25 cellular contexts compared by ENCODE assay signal in the genomic region with DNA sequence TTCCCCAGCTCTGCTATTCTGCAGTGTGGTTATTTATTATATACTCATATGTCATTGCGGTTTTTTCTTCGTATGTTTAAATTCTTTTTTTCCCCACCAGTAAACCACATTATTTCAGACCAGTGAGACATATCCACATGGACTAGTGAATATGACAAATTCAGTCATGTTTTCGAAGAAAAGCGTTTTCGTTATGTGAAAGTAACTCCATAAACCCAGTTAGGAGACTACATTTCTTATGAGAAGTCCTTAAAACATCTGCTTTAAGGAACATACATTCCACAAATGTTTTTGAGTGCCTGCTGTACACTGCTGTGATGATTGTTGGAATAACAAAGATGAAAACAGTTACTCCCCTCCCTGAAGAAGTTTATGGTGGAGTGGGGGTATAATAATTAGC.
DNase-seq lines count a peak whose midpoint lies in the region; ATAC-seq, FAIRE-seq and TF ChIP-seq lines count a peak whose summit lies in the region.
"Had no signal": no experiment of that assay in that cellular context is flagged by ENCODE, and none has a peak within 500 bp of the region (broad histone marks: within the 10 kb centered on the region; RNA-seq: fewer than 3 reads in every experiment).

No MANE protein-coding gene starts in this region.

- intact Hi-C loops in activated CD8-positive, alpha-beta T cell treated with anti-CD3 and anti-CD28 coated beads for 36 hours (cut with micrococcal nuclease), result no loop called here

- H3K14ac ChIP-seq in mesenchymal stem cell (ENCODE audit: low read length in 2 of 2), result no peak overlapping the region

- no peak overlapping the region for H3K23ac ChIP-seq in mesenchymal stem cell (ENCODE audit: low read length in 2 of 2)

- CTCF ChIA-PET in AG04449 (lab: Yijun Ruan, JAX), result interaction anchor here (0.7 to 1.1 kb wide), 4 partner anchors 16 to 682 kb away, joined by 3 read pairs; no protein-coding TSS in a partner anchor
- CTCF ChIA-PET in activated CD8-positive, alpha-beta T cell treated with anti-CD3 and anti-CD28 coated beads for 36 hours (lab: Charles Lee), result no interaction called here

- peak overlapping the region; percentile 73 for H3K9ac ChIP-seq in mesenchymal stem cell (ENCODE audit: low read length)
- H3K9ac ChIP-seq: parathyroid adenoma had no signal

- no peaks in the 10 kb centered on the region for H3K27me3 Mint-ChIP-seq in activated CD8-positive, alpha-beta T cell treated with anti-CD3 and anti-CD28 coated beads for 36 hours
- H3K27me3 Mint-ChIP-seq in naive thymus-derived CD8-positive, alpha-beta T cell, result peaks cover 0 to 2% (median 0%) of the 10 kb centered on the region in 5 donors
- H3K27me3 Mint-ChIP-seq: IgD-negative memory B cell had no signal

- H3K18ac ChIP-seq in mesenchymal stem cell (ENCODE audit: low read depth in 1 of 2, low read length in 2 of 2), result no peak overlapping the region

- H2AK5ac ChIP-seq in mesenchymal stem cell (ENCODE audit: low read length, severe bottlenecking), result no peak overlapping the region

- POLR2A ChIA-PET in AG04449 (lab: Yijun Ruan, JAX), result interaction anchor here (1.6 kb wide), 1 partner anchor 68 kb away, joined by 4 read pairs; no protein-coding TSS in a partner anchor
- POLR2A ChIA-PET in activated CD8-positive, alpha-beta T cell treated with anti-CD3 and anti-CD28 coated beads for 36 hours (lab: Charles Lee), result no interaction called here
- POLR2A ChIA-PET in naive thymus-derived CD8-positive, alpha-beta T cell (lab: Charles Lee), result no interaction called here

- DNase-seq in AG04449 (ENCODE audit: low read depth, low spot score) (peak; percentile 65), RCC 7860 (ENCODE audit: low spot score) (peak; percentile 59), mesenchymal stem cell (peak; percentile 8), SJCRH30 (no peak)
- DNase-seq in activated CD8-positive, alpha-beta T cell treated with anti-CD3 and anti-CD28 coated beads for 36 hours, result no peak
- no peak for DNase-seq in naive thymus-derived CD8-positive, alpha-beta T cell
- DNase-seq in activated effector memory CD4-positive, alpha-beta T cell treated with Interleukin-2 at 50 U/mL for 16 hours, result no peak
- DNase-seq: activated CD4-positive, alpha-beta memory T cell treated with anti-CD3 and anti-CD28 coated beads for 36 hours; activated gamma-delta T cell; amniotic stem cell; central memory CD4-positive, alpha-beta T cell; DMS79 treated with DMSO at 0.1 percent for 48 hours; natural killer cell; NCI-H510A; right lobe of liver; stimulated activated CD8-positive, alpha-beta memory T cell treated with anti-CD3 and anti-CD28 coated beads, Interleukin-4, amount 100 ng/mL, for 48 hours; upper lobe of right lung; WERI-Rb-1 had no signal

- H3K36me3 ChIP-seq in mesenchymal stem cell (ENCODE audit: control insufficient read depth in 1 of 2, insufficient read depth in 2 of 2, low read depth in 1 of 2, low read length in 2 of 2) (no peaks in the 10 kb centered on the region), SJCRH30 (no peaks in the 10 kb centered on the region)
- H3K36me3 ChIP-seq: MG63, right lobe of liver, upper lobe of right lung, WERI-Rb-1 had no signal

- H3K4me3 Mint-ChIP-seq in activated CD8-positive, alpha-beta T cell treated with anti-CD3 and anti-CD28 coated beads for 36 hours, result no peak overlapping the region
- H3K4me3 Mint-ChIP-seq in naive thymus-derived CD8-positive, alpha-beta T cell, result no peak overlapping the region
- H3K4me3 Mint-ChIP-seq: activated CD4-positive, alpha-beta memory T cell treated with anti-CD3 and anti-CD28 coated beads for 36 hours; IgD-negative memory B cell; natural killer cell had no signal

- peaks cover 3% of the 10 kb centered on the region for H3K9me3 Mint-ChIP-seq in activated CD8-positive, alpha-beta T cell treated with anti-CD3 and anti-CD28 coated beads for 36 hours
- H3K9me3 Mint-ChIP-seq in naive thymus-derived CD8-positive, alpha-beta T cell, result peaks cover 0 to 6% (median 3%) of the 10 kb centered on the region in 9 donors

- peaks cover 3% of the 10 kb centered on the region for H3K36me3 Mint-ChIP-seq in activated CD8-positive, alpha-beta T cell treated with anti-CD3 and anti-CD28 coated beads for 36 hours (ENCODE audit: low read depth)
- peaks cover 1 to 6% (median 3%) of the 10 kb centered on the region in 3 donors for H3K36me3 Mint-ChIP-seq in naive thymus-derived CD8-positive, alpha-beta T cell
- H3K36me3 Mint-ChIP-seq: natural killer cell had no signal

- H3K9me3 ChIP-seq in mesenchymal stem cell (ENCODE audit: control insufficient read depth, low read length), result no peaks in the 10 kb centered on the region
- peaks cover 1% of the 10 kb centered on the region; the same call in 1 of the 2 replicates for H3K9me3 ChIP-seq in SJCRH30 (replicated peaks)
- H3K9me3 ChIP-seq: right lobe of liver, upper lobe of right lung had no signal

- no peak overlapping the region for H3K4me2 ChIP-seq in mesenchymal stem cell (ENCODE audit: low read length, poor library complexity, severe bottlenecking)

- no peak overlapping the region for H4K8ac ChIP-seq in mesenchymal stem cell (ENCODE audit: low read length)

- FAIRE-seq in RCC 7860 (lab: Jason Lieb, UNC), result peak; percentile 74
- FAIRE-seq in endometrium (lab: Jason Lieb, UNC), result peak; percentile 97
- FAIRE-seq: GM12892, GM19239 had no signal

- H3K27ac Mint-ChIP-seq in activated CD8-positive, alpha-beta T cell treated with anti-CD3 and anti-CD28 coated beads for 36 hours, result no peak overlapping the region
- no peak overlapping the region for H3K27ac Mint-ChIP-seq in naive thymus-derived CD8-positive, alpha-beta T cell
- H3K27ac Mint-ChIP-seq: activated CD4-positive, alpha-beta memory T cell treated with anti-CD3 and anti-CD28 coated beads for 36 hours; IgD-negative memory B cell; natural killer cell had no signal

- no peak overlapping the region for H2BK5ac ChIP-seq in mesenchymal stem cell (ENCODE audit: low read depth, low read length, poor library complexity, severe bottlenecking)

- peak overlapping the region; percentile 94 for H3K27ac ChIP-seq in mesenchymal stem cell (ENCODE audit: low read length, poor library complexity, severe bottlenecking)
- no peak overlapping the region for H3K27ac ChIP-seq in SJCRH30
- H3K27ac ChIP-seq: parathyroid adenoma, right lobe of liver, SK-N-MC, upper lobe of right lung, WERI-Rb-1 had no signal

- no peak overlapping the region for H2BK15ac ChIP-seq in mesenchymal stem cell (ENCODE audit: low read depth, poor library complexity, severe bottlenecking)

- WGBS in mesenchymal stem cell, result 65% methylated on average over 5 of the region's 5 CpGs

- no peak overlapping the region for H2AFZ ChIP-seq in mesenchymal stem cell (ENCODE audit: low read depth, low read length)
- H2AFZ ChIP-seq: parathyroid adenoma had no signal

- H2BK120ac ChIP-seq in mesenchymal stem cell (ENCODE audit: low read depth, low read length), result no peak overlapping the region

- no peak overlapping the region for H2BK12ac ChIP-seq in mesenchymal stem cell (ENCODE audit: low read length in 2 of 2)

- H3K4me3 ChIP-seq in AG04449 (ENCODE audit: low read depth, low read length) (no peak overlapping the region), mesenchymal stem cell (ENCODE audit: insufficient read depth in 1 of 2, low read depth in 1 of 2, low read length in 2 of 2) (no peak overlapping the region), SJCRH30 (no peak overlapping the region)
- H3K4me3 ChIP-seq: MG63, right lobe of liver, SK-N-MC, upper lobe of right lung had no signal

- no peak for ATAC-seq in activated CD8-positive, alpha-beta T cell treated with anti-CD3 and anti-CD28 coated beads for 36 hours
- ATAC-seq in naive thymus-derived CD8-positive, alpha-beta T cell, result no peak
- ATAC-seq: natural killer cell, upper lobe of right lung had no signal

- H3K79me1 ChIP-seq in mesenchymal stem cell (replicated peaks; ENCODE audit: low read length, poor library complexity, severe bottlenecking), result no peaks in the 10 kb centered on the region

- no peak overlapping the region for H3K4ac ChIP-seq in mesenchymal stem cell (ENCODE audit: low read depth in 1 of 2, low read length in 2 of 2)

- H3K4me1 ChIP-seq in mesenchymal stem cell (ENCODE audit: control insufficient read depth, insufficient read depth, low read depth, low read length) (peaks cover 6% of the 10 kb centered on the region), SJCRH30 (peaks cover 23% of the 10 kb centered on the region)
- H3K4me1 ChIP-seq: parathyroid adenoma, right lobe of liver, upper lobe of right lung had no signal

- H4K91ac ChIP-seq in mesenchymal stem cell (ENCODE audit: low read length), result no peak overlapping the region

- TF ChIP-seq CTCF in AG04449 (IDR thresholded peaks at IDR 0.05; ENCODE audit: insufficient read depth, low read length, missing control alignments), result no peak
- no peak for TF ChIP-seq CTCF in activated CD8-positive, alpha-beta T cell treated with anti-CD3 and anti-CD28 coated beads for 36 hours (IDR thresholded peaks at IDR 0.05)

- H3K27me3 ChIP-seq in mesenchymal stem cell (ENCODE audit: control insufficient read depth in 1 of 2, insufficient read depth in 1 of 2, low read length in 2 of 2) (peaks cover 0 to 5% of the 10 kb centered on the region in 2 experiments), SJCRH30 (no peaks in the 10 kb centered on the region)
- H3K27me3 ChIP-seq: MG63, right lobe of liver, upper lobe of right lung had no signal

- H3K4me1 Mint-ChIP-seq in activated CD8-positive, alpha-beta T cell treated with anti-CD3 and anti-CD28 coated beads for 36 hours (ENCODE audit: low read depth), result no peaks in the 10 kb centered on the region
- H3K4me1 Mint-ChIP-seq in naive thymus-derived CD8-positive, alpha-beta T cell, result peaks cover 0 to 6% (median 0%) of the 10 kb centered on the region in 4 donors
- H3K4me1 Mint-ChIP-seq: natural killer cell had no signal

Comparison
In these comparisons a context has a peak if more than half of its experiments do, and no peak if none do; other contexts are left out.
1. DNase-seq: peak in AG04449 (single experiment), RCC 7860 (single experiment) and mesenchymal stem cell (single experiment); none in activated CD8-positive, alpha-beta T cell treated with anti-CD3 and anti-CD28 coated beads for 36 hours (single experiment), naive thymus-derived CD8-positive, alpha-beta T cell (0 of 10), SJCRH30 (0 of 2) and activated effector memory CD4-positive, alpha-beta T cell treated with Interleukin-2 at 50 U/mL for 16 hours (single experiment).